2 cellular contexts compared by ENCODE assay signal in the genomic region with DNA sequence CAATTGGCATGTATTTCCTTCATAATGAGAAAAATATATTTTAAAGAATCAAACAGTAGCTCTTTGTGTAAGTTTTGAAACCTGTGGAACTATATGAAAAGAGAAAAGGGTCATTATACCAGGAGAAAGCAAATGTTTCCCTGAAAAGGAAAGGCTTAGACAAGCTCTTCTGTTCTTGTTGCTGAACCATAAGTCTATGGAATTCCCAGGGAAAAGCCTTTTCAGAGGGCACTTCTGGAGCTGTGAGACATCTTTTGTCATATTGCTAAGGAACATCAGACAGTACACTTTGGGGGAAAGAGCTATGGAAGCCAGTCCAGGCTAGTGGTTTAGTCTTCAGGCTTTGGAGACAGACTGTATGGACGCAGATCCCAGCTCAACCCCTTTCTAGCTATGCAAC.
TF ChIP-seq lines count a peak whose summit lies in the region.

No MANE protein-coding gene starts in this region.

TF ChIP-seq in HCT116, 20 proteins besides CTCF, POLR2A, EP300 and RAD21:
- TF ChIP-seq EGR1 (IDR thresholded peaks at IDR 0.05; ENCODE audit: low read depth) (no peak), TCF7L2 (IDR thresholded peaks at IDR 0.05; ENCODE audit: borderline replicate concordance, extremely low read depth, insufficient read depth, insufficient read length) (no peak), ELF1 (IDR thresholded peaks at IDR 0.05; ENCODE audit: borderline replicate concordance, low read depth) (no peak), ZFX (IDR thresholded peaks at IDR 0.05) (no peak)
- TF ChIP-seq, protein P1, sequence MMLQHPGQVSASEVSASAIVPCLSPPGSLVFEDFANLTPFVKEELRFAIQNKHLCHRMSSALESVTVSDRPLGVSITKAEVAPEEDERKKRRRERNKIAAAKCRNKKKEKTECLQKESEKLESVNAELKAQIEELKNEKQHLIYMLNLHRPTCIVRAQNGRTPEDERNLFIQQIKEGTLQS (IDR thresholded peaks at IDR 0.05): no peak

TF ChIP-seq in H1, 55 proteins besides CTCF, POLR2A, EP300 and RAD21:
- TF ChIP-seq RXRA (IDR thresholded peaks at IDR 0.05; ENCODE audit: insufficient read depth, low read depth, low read length): no peak
